ENCODE assay signal across 12 cellular contexts in genomic region chr16:67959520-67959919, GRCh38. TPM values are rescaled to one million over a fixed set of nuclear protein-coding genes. Genes with fewer than 3 reads are reported as not detected.
DNase-seq lines count a peak whose midpoint lies in the region; ATAC-seq and TF ChIP-seq lines count a peak whose summit lies in the region.
"Had no signal": no experiment of that assay in that cellular context is flagged by ENCODE, and none has a peak within 500 bp of the region (broad histone marks: within the 10 kb centered on the region; RNA-seq: fewer than 3 reads in every experiment).

No MANE protein-coding gene starts in this region.

- no peak overlapping the region for H3K4me3 ChIP-seq in adrenal gland

- intact Hi-C loops in adrenal gland (cut with DNase I), result no loop called here
- intact Hi-C loops in left cardiac atrium (cut with DNase I), result no loop called here
- intact Hi-C loops in sciatic nerve (cut with DNase I), result no loop called here

- ATAC-seq in left cardiac atrium, result peak; percentile 70 to 77
- peak; percentile 26 for ATAC-seq in sciatic nerve
- ATAC-seq in HG03342 (IDR thresholded peaks at IDR 0.05; ENCODE audit: unreplicated experiment), result no peak

- H3K27me3 ChIP-seq in adrenal gland, result no peaks in the 10 kb centered on the region
- H3K27me3 ChIP-seq: BE2C had no signal

- no peak for TF ChIP-seq CTCF in adrenal gland (IDR thresholded peaks at IDR 0.05)

- peaks cover 0 to 76% of the 10 kb centered on the region in 2 donors for H3K36me3 ChIP-seq in adrenal gland (replicated peaks in 1 of 2)
- H3K36me3 ChIP-seq: BE2C had no signal

- DNase-seq in AG20443 (ENCODE audit: low spot score), result peak; percentile 91
- peak in 6 of 7 donors; percentile 72 to 92 (median 84) for DNase-seq in adrenal gland
- DNase-seq in left cardiac atrium, result peak; percentile 88
- DNase-seq in sciatic nerve (ENCODE audit: low spot score), result no peak
- no peak for DNase-seq in stimulated activated naive CD4-positive, alpha-beta T cell treated with Interleukin-2 at 50 U/mL for 16 hours (lab: John Stamatoyannopoulos, UW)
- no peak for DNase-seq in cortex of kidney (lab: John Stamatoyannopoulos, UW)
- no peak for DNase-seq in NCI-H1092 (lab: John Stamatoyannopoulos, UW)
- DNase-seq: BE2C, hypothalamus, NCI-H524 treated with DMSO at 0.1 percent for 48 hours, nephron progenitor cell had no signal

- H3K4me1 ChIP-seq in adrenal gland (replicated peaks in 1 of 2), result peaks cover 14 to 37% of the 10 kb centered on the region in 2 donors

- no peak for TF ChIP-seq POLR2A in adrenal gland (IDR thresholded peaks at IDR 0.05)

- H3K9me3 ChIP-seq in adrenal gland (replicated peaks in 1 of 3), result no peaks in the 10 kb centered on the region
- H3K9me3 ChIP-seq: BE2C had no signal

- WGBS in adrenal gland, 4 donors, result 25 to 36% (median 31%) methylated on average over 5 to 9 of the region's 9 CpGs

- H3K27ac ChIP-seq in adrenal gland, result peak overlapping the region in 4 of 5 donors; percentile 36 to 84 (median 42)

RNA-seq across cellular contexts. Expression of gene SLC12A4, which starts 8.9 kb away (rescaled TPM):
- total RNA-seq in adrenal gland (100 to 1,000 TPM in 1 of 8 donors, 10 to 100 TPM in 7; 54.8 to 101 (median 77.7) TPM), left cardiac atrium (10 to 100 TPM; 52.0 to 98.2 TPM), sciatic nerve (115 TPM)
- polyA plus RNA-seq in adrenal gland, result 100 to 1,000 TPM in 1 of 3 donors, 10 to 100 TPM in 2; 39.6 to 111 (median 47.0) TPM

RNA-seq across cellular contexts. Expression of gene LCAT, which starts 15.6 kb away (rescaled TPM):
- total RNA-seq in adrenal gland, result 10 to 100 TPM in 4 of 8 donors, 1 to 10 TPM in 4; 4.1 to 27.6 (median 12.6) TPM
- polyA plus RNA-seq in adrenal gland, result 100 to 1,000 TPM in 1 of 3 donors, 10 to 100 TPM in 1, 1 to 10 TPM in 1; 3.0 to 240 (median 91.1) TPM
- 10 to 100 TPM; 12.8 to 22.6 TPM for total RNA-seq in left cardiac atrium
- 46.2 TPM for total RNA-seq in sciatic nerve

RNA-seq across cellular contexts. Expression of gene DPEP3, which starts 20.8 kb away (rescaled TPM):
- under 1 TPM in 1 of 8 donors, not detected in 7; 0.11 TPM for total RNA-seq in adrenal gland
- polyA plus RNA-seq in adrenal gland, result under 1 TPM; 0.07 to 0.32 (median 0.11) TPM
- total RNA-seq in left cardiac atrium, result not detected
- not detected for total RNA-seq in sciatic nerve

RNA-seq across cellular contexts. Expression of gene PSMB10, which starts 22.9 kb away (rescaled TPM):
- 10 to 100 TPM; 42.0 to 71.9 (median 59.1) TPM for total RNA-seq in adrenal gland
- 100 to 1,000 TPM in 2 of 3 donors, 10 to 100 TPM in 1; 12.6 to 315 (median 305) TPM for polyA plus RNA-seq in adrenal gland
- 10 to 100 TPM; 54.9 to 64.5 TPM for total RNA-seq in left cardiac atrium
- total RNA-seq in sciatic nerve, result 35.3 TPM

RNA-seq across cellular contexts. Expression of gene CTRL, which starts 27.9 kb away (rescaled TPM):
- 1 to 10 TPM in 4 of 8 donors, under 1 TPM in 3, not detected in 1; 0.26 to 2.2 (median 1.2) TPM for total RNA-seq in adrenal gland
- polyA plus RNA-seq in adrenal gland, result 1 to 10 TPM in 2 of 3 donors, under 1 TPM in 1; 0.09 to 4.6 (median 3.2) TPM
- total RNA-seq in left cardiac atrium, result under 1 TPM; 0.76 to 0.97 TPM
- total RNA-seq in sciatic nerve, result 0.98 TPM

Comparison
In these comparisons a context has a peak if more than half of its experiments do, and no peak if none do; other contexts are left out.
1. DNase-seq: peak in AG20443 (single experiment), adrenal gland (6 of 7) and left cardiac atrium (single experiment); none in sciatic nerve (single experiment), stimulated activated naive CD4-positive, alpha-beta T cell treated with Interleukin-2 at 50 U/mL for 16 hours (single experiment), cortex of kidney (single experiment) and NCI-H1092 (single experiment).